In genomic region chr1:162550925-162551324, GRCh38 we compare ENCODE assay signal across 20 cellular contexts.
"Had no signal": no experiment of that assay in that cellular context is flagged by ENCODE, and none has a peak within 500 bp of the region (broad histone marks: within the 10 kb centered on the region; RNA-seq: fewer than 3 reads in every experiment).

No MANE protein-coding gene starts in this region.

- H3K27me3 Mint-ChIP-seq: activated CD4-positive, alpha-beta T cell treated with anti-CD3 and anti-CD28 coated beads, Interleukin-2, amount 10 ng/mL, durations not matched to agents 24 days and 14 days; activated CD8-positive, alpha-beta T cell treated with anti-CD3 and anti-CD28 coated beads for 36 hours; activated naive CD8-positive, alpha-beta T cell treated with anti-CD3 and anti-CD28 coated beads for 36 hours; activated T-helper 17 cell treated with anti-CD3 and anti-CD28 coated beads, Interleukin-2, amount 50 U/mL, for 72 hours; stimulated activated naive B cell treated with anti-CD40 and anti-IgM and Interleukin-4, amounts not matched to agents 10 μg/mL and 1 μg/mL and 100 μg/mL, for 72 hours had no signal

- H3K4me1 Mint-ChIP-seq: activated CD4-positive, alpha-beta T cell treated with anti-CD3 and anti-CD28 coated beads, Interleukin-2, amount 10 ng/mL, durations not matched to agents 24 days and 14 days; activated naive CD8-positive, alpha-beta T cell treated with anti-CD3 and anti-CD28 coated beads for 36 hours; activated T-helper 17 cell treated with anti-CD3 and anti-CD28 coated beads, Interleukin-2, amount 50 U/mL, for 72 hours; nephron; stimulated activated naive B cell treated with anti-CD40 and anti-IgM and Interleukin-4, amounts not matched to agents 10 μg/mL and 1 μg/mL and 100 μg/mL, for 72 hours had no signal

- H3K4me3 ChIP-seq: dorsolateral prefrontal cortex, hepatocyte, lung, thyroid gland had no signal

- H3K27me3 ChIP-seq: dorsolateral prefrontal cortex, foreskin keratinocyte, hepatocyte, thyroid gland had no signal

- H3K27ac ChIP-seq: dorsolateral prefrontal cortex, epithelial cell of prostate, foreskin keratinocyte, hepatocyte, thyroid gland had no signal

- DNase-seq: activated CD4-positive, alpha-beta T cell treated with anti-CD3 and anti-CD28 coated beads, Interleukin-2, amount 10 ng/mL, durations not matched to agents 24 days and 14 days; activated CD8-positive, alpha-beta T cell treated with anti-CD3 and anti-CD28 coated beads for 36 hours; activated naive CD4-positive, alpha-beta T cell; activated naive CD8-positive, alpha-beta T cell treated with anti-CD3 and anti-CD28 coated beads for 36 hours; activated T-cell treated with anti-CD3 and anti-CD28 coated beads, Interleukin-2, amount 50 U/mL, for 1 hour; amniotic stem cell; caudate nucleus; dorsolateral prefrontal cortex; foreskin keratinocyte; kidney; midbrain; retina; stimulated activated naive B cell treated with anti-CD40 and anti-IgM and Interleukin-4, amounts not matched to agents 10 μg/mL and 1 μg/mL and 100 μg/mL, for 72 hours; T-helper 9 cell; thyroid gland had no signal

- H3K36me3 ChIP-seq: thyroid gland had no signal

- H3K27ac Mint-ChIP-seq: activated CD4-positive, alpha-beta T cell treated with anti-CD3 and anti-CD28 coated beads, Interleukin-2, amount 10 ng/mL, durations not matched to agents 24 days and 14 days; activated CD8-positive, alpha-beta T cell treated with anti-CD3 and anti-CD28 coated beads for 36 hours; activated naive CD8-positive, alpha-beta T cell treated with anti-CD3 and anti-CD28 coated beads for 36 hours; activated T-helper 17 cell treated with anti-CD3 and anti-CD28 coated beads, Interleukin-2, amount 50 U/mL, for 72 hours; nephron; stimulated activated naive B cell treated with anti-CD40 and anti-IgM and Interleukin-4, amounts not matched to agents 10 μg/mL and 1 μg/mL and 100 μg/mL, for 72 hours had no signal

- H3K9me3 Mint-ChIP-seq: activated CD4-positive, alpha-beta T cell treated with anti-CD3 and anti-CD28 coated beads, Interleukin-2, amount 10 ng/mL, durations not matched to agents 24 days and 14 days; activated CD8-positive, alpha-beta T cell treated with anti-CD3 and anti-CD28 coated beads for 36 hours; activated naive CD8-positive, alpha-beta T cell treated with anti-CD3 and anti-CD28 coated beads for 36 hours; activated T-helper 17 cell treated with anti-CD3 and anti-CD28 coated beads, Interleukin-2, amount 50 U/mL, for 72 hours; nephron; stimulated activated naive B cell treated with anti-CD40 and anti-IgM and Interleukin-4, amounts not matched to agents 10 μg/mL and 1 μg/mL and 100 μg/mL, for 72 hours had no signal

- H3K4me1 ChIP-seq: thyroid gland had no signal

- H3K4me3 Mint-ChIP-seq: activated CD4-positive, alpha-beta T cell treated with anti-CD3 and anti-CD28 coated beads, Interleukin-2, amount 10 ng/mL, durations not matched to agents 24 days and 14 days; activated CD8-positive, alpha-beta T cell treated with anti-CD3 and anti-CD28 coated beads for 36 hours; activated naive CD8-positive, alpha-beta T cell treated with anti-CD3 and anti-CD28 coated beads for 36 hours; activated T-helper 17 cell treated with anti-CD3 and anti-CD28 coated beads, Interleukin-2, amount 50 U/mL, for 72 hours; nephron; stimulated activated naive B cell treated with anti-CD40 and anti-IgM and Interleukin-4, amounts not matched to agents 10 μg/mL and 1 μg/mL and 100 μg/mL, for 72 hours had no signal

- H3K9me3 ChIP-seq: thyroid gland had no signal

- H3K36me3 Mint-ChIP-seq: activated naive CD8-positive, alpha-beta T cell treated with anti-CD3 and anti-CD28 coated beads for 36 hours; stimulated activated naive B cell treated with anti-CD40 and anti-IgM and Interleukin-4, amounts not matched to agents 10 μg/mL and 1 μg/mL and 100 μg/mL, for 72 hours had no signal
